In the genomic region with DNA sequence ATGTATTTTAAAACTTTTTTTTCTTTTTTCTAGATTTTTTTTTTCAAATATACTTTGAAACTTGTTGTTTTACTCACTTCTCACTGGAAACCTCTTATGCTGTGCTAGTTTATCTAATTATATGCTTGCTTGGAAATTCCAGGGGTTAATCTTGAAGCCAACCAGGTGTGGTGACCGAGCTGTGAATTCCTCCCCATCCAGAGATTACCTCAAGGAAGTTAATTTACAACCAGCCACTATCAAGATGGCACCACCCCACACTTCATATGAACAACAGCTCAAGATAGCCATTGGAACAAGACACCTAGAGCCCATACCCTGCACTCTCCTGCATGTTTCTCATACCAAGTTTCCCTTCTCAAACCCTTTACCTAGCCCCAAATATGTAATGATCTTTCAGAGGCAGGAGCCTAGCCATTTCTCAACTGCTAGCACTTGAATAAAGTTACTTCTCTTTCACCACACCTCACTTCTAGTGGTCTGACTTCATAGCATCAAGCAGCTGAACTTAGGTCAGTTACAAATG, we compare ENCODE assay signal across 21 cellular contexts.
"Had no signal": no experiment of that assay in that cellular context is flagged by ENCODE, and none has a peak within 500 bp of the region (broad histone marks: within the 10 kb centered on the region; RNA-seq: fewer than 3 reads in every experiment).

No MANE protein-coding gene starts in this region.

- DNase-seq: dermis blood vessel endothelial cell; effector memory CD4-positive, alpha-beta T cell; erythroblast; esophagus squamous epithelium; foreskin melanocyte; kidney; natural killer cell; occipital lobe; pancreas; retina; right lobe of liver; stimulated activated CD4-positive, alpha-beta T cell treated with anti-CD3 and anti-CD28 coated beads, Interleukin-12 subunit alpha, Interleukin-12 subunit beta, amount 100 ng/mL, for 4 hours; stimulated activated CD4-positive, alpha-beta T cell treated with anti-CD3 and anti-CD28 coated beads, Interleukin-1b, Interleukin-23, amount 100 ng/mL, for 48 hours; stimulated activated CD4-positive, alpha-beta T cell treated with anti-CD3 and anti-CD28 coated beads, Interleukin-4, amount 100 ng/mL, for 1 hour; stimulated activated CD8-positive, alpha-beta memory T cell treated with anti-CD3 and anti-CD28 coated beads, Interleukin-4, amount 100 ng/mL, for 48 hours; stimulated activated naive CD4-positive, alpha-beta T cell; stimulated activated naive CD8-positive, alpha-beta T cell treated with anti-CD3 and anti-CD28 coated beads, Interleukin-15, amount 100 ng/mL, for 72 hours; thyroid gland; trophoblast cell had no signal

- H3K27ac ChIP-seq: coronary artery, esophagus squamous epithelium, pancreas, right lobe of liver, thyroid gland had no signal

- H3K27ac Mint-ChIP-seq: natural killer cell; stimulated activated naive CD8-positive, alpha-beta T cell treated with anti-CD3 and anti-CD28 coated beads, Interleukin-15, amount 100 ng/mL, for 72 hours had no signal

- H3K27me3 ChIP-seq: esophagus squamous epithelium, pancreas, right lobe of liver, thyroid gland had no signal

- H3K36me3 ChIP-seq: esophagus squamous epithelium, pancreas, right lobe of liver, thyroid gland had no signal

- H3K9me3 ChIP-seq: pancreas, right lobe of liver, thyroid gland had no signal

- H3K27me3 Mint-ChIP-seq: stimulated activated naive CD8-positive, alpha-beta T cell treated with anti-CD3 and anti-CD28 coated beads, Interleukin-15, amount 100 ng/mL, for 72 hours had no signal

- H3K4me1 ChIP-seq: esophagus squamous epithelium, pancreas, right lobe of liver, thyroid gland had no signal

- H3K4me1 Mint-ChIP-seq: stimulated activated naive CD8-positive, alpha-beta T cell treated with anti-CD3 and anti-CD28 coated beads, Interleukin-15, amount 100 ng/mL, for 72 hours had no signal

- H3K4me2 ChIP-seq: smooth muscle cell had no signal

- H3K4me3 Mint-ChIP-seq: natural killer cell; stimulated activated naive CD8-positive, alpha-beta T cell treated with anti-CD3 and anti-CD28 coated beads, Interleukin-15, amount 100 ng/mL, for 72 hours had no signal

- H3K4me3 ChIP-seq: coronary artery, esophagus squamous epithelium, pancreas, right lobe of liver, smooth muscle cell, thyroid gland had no signal
